In genomic region chr9:78213696-78214095, GRCh38 we compare ENCODE assay signal across 8 cellular contexts. TPM values are rescaled to one million over a fixed set of nuclear protein-coding genes. Genes with fewer than 3 reads are reported as not detected.
DNase-seq lines count a peak whose midpoint lies in the region; ATAC-seq and TF ChIP-seq lines count a peak whose summit lies in the region.

No MANE protein-coding gene starts in this region.

- H3K27ac ChIP-seq in Peyer's patch (no peak overlapping the region), thoracic aorta (no peak overlapping the region)

- in situ Hi-C loops in ACHN (cut with HindIII; ENCODE audit: low pct_ligation_motif_present, low pct_unique_long_range_greater_than_20kb, low sequenced_read_pairs) = no loop called here

- no peak for TF ChIP-seq POLR2A in Peyer's patch (IDR thresholded peaks at IDR 0.05)

- no peaks in the 10 kb centered on the region for H3K9me3 ChIP-seq in Peyer's patch
- H3K9me3 ChIP-seq in thoracic aorta = no peaks in the 10 kb centered on the region

- peak in 4 of 6 experiments; percentile 28 to 37 (median 33) for TF ChIP-seq CTCF in Peyer's patch (IDR thresholded peaks at IDR 0.05)
- TF ChIP-seq CTCF in thoracic aorta (IDR thresholded peaks at IDR 0.05) = no peak

- H3K27me3 ChIP-seq in Peyer's patch (no peaks in the 10 kb centered on the region), thoracic aorta (replicated peaks; ENCODE audit: insufficient read depth) (no peaks in the 10 kb centered on the region)

- H3K4me3 ChIP-seq in Peyer's patch (no peak overlapping the region), thoracic aorta (peak overlapping the region; percentile 22)

- peak; percentile 59 for DNase-seq in ACHN
- no peak for DNase-seq in Peyer's patch
- peak; percentile 84 for DNase-seq in globus pallidus (ENCODE audit: low spot score)
- DNase-seq in thoracic aorta (ENCODE audit: low spot score) = no peak
- DNase-seq in NCI-H510A treated with DMSO at 0.1 percent for 48 hours (lab: John Stamatoyannopoulos, UW) = no peak
- no peak for DNase-seq in activated CD4-positive, alpha-beta T cell treated with anti-CD3 and anti-CD28 coated beads, Interleukin-2, amount 50 U/mL, for 48 hours
- no peak for DNase-seq in activated gamma-delta T cell (lab: John Stamatoyannopoulos, UW)

- H3K36me3 ChIP-seq in Peyer's patch = no peaks in the 10 kb centered on the region
- no peaks in the 10 kb centered on the region for H3K36me3 ChIP-seq in thoracic aorta

- H3K4me1 ChIP-seq in Peyer's patch (no peaks in the 10 kb centered on the region), thoracic aorta (ENCODE audit: control insufficient read depth in 1 of 2, low read depth in 2 of 2) (peaks cover 0 to 3% of the 10 kb centered on the region in 2 donors)

- ATAC-seq in GM18909 (IDR thresholded peaks at IDR 0.05; ENCODE audit: poor library complexity, unreplicated experiment) = peak; percentile 59
- ATAC-seq in thoracic aorta (ENCODE audit: insufficient number of reproducible peaks, low FRiP score, low read depth) = no peak

RNA-seq across cellular contexts. Expression of gene CEP78, which starts 22.2 kb away (rescaled TPM):
- total RNA-seq in Peyer's patch (10 to 100 TPM in 1 of 4 donors, 1 to 10 TPM in 3; 5.4 to 19.0 (median 6.5) TPM), thoracic aorta (10 to 100 TPM in 1 of 2 donors, 1 to 10 TPM in 1; 5.6 to 10.4 TPM)

Comparison
In these comparisons a context has a peak if more than half of its experiments do, and no peak if none do; other contexts are left out.
1. DNase-seq: peak in ACHN (single experiment) and globus pallidus (single experiment); none in Peyer's patch (0 of 3), thoracic aorta (single experiment), NCI-H510A treated with DMSO at 0.1 percent for 48 hours (single experiment), activated CD4-positive, alpha-beta T cell treated with anti-CD3 and anti-CD28 coated beads, Interleukin-2, amount 50 U/mL, for 48 hours (0 of 2) and activated gamma-delta T cell (single experiment).